13 cellular contexts compared by ENCODE assay signal in genomic region chr2:7517122-7517487, GRCh38.
DNase-seq lines count a peak whose midpoint lies in the region; ATAC-seq lines count a peak whose summit lies in the region.
"Had no signal": no experiment of that assay in that cellular context is flagged by ENCODE, and none has a peak within 500 bp of the region (broad histone marks: within the 10 kb centered on the region; RNA-seq: fewer than 3 reads in every experiment).

No MANE protein-coding gene starts in this region.

- DNase-seq in stimulated activated CD4-positive, alpha-beta T cell treated with anti-CD3 and anti-CD28 coated beads, Interleukin-4, amount 100 ng/mL, for 24 hours = peak; percentile 25
- DNase-seq in stimulated activated CD4-positive, alpha-beta T cell treated with anti-CD3 and anti-CD28 coated beads, Interleukin-2, amount 100 ng/mL, for 48 hours = no peak
- peak; percentile 43 for DNase-seq in activated CD4-positive, alpha-beta memory T cell treated with anti-CD3 and anti-CD28 coated beads, Interleukin-2, amount 10 ng/mL, durations not matched to agents 7 days and 5 days
- DNase-seq in central memory CD8-positive, alpha-beta T cell (ENCODE audit: low spot score in 2 of 2) = peak in 1 of 2 donors; percentile 11
- peak; percentile 44 to 66 for DNase-seq in stimulated activated naive CD8-positive, alpha-beta T cell treated with anti-CD3 and anti-CD28 coated beads, Interleukin-15, amount 100 ng/mL, for 72 hours
- DNase-seq in T1000 (lab: John Stamatoyannopoulos, UW) = no peak
- DNase-seq: heart right ventricle, NCI-H2107, spleen, SW 1271 had no signal

- no peaks in the 10 kb centered on the region for H3K27me3 Mint-ChIP-seq in activated CD4-positive, alpha-beta memory T cell treated with anti-CD3 and anti-CD28 coated beads, Interleukin-2, amount 10 ng/mL, durations not matched to agents 7 days and 5 days
- no peaks in the 10 kb centered on the region for H3K27me3 Mint-ChIP-seq in central memory CD8-positive, alpha-beta T cell
- no peaks in the 10 kb centered on the region for H3K27me3 Mint-ChIP-seq in stimulated activated naive CD8-positive, alpha-beta T cell treated with anti-CD3 and anti-CD28 coated beads, Interleukin-15, amount 100 ng/mL, for 72 hours

- H3K9me3 Mint-ChIP-seq in activated CD4-positive, alpha-beta memory T cell treated with anti-CD3 and anti-CD28 coated beads, Interleukin-2, amount 10 ng/mL, durations not matched to agents 7 days and 5 days = peaks cover 7% of the 10 kb centered on the region
- H3K9me3 Mint-ChIP-seq in central memory CD8-positive, alpha-beta T cell = no peaks in the 10 kb centered on the region
- peaks cover 15 to 26% of the 10 kb centered on the region in 2 donors for H3K9me3 Mint-ChIP-seq in stimulated activated naive CD8-positive, alpha-beta T cell treated with anti-CD3 and anti-CD28 coated beads, Interleukin-15, amount 100 ng/mL, for 72 hours
- H3K9me3 Mint-ChIP-seq: GM23338 had no signal

- H3K4me1 Mint-ChIP-seq in activated CD4-positive, alpha-beta memory T cell treated with anti-CD3 and anti-CD28 coated beads, Interleukin-2, amount 10 ng/mL, durations not matched to agents 7 days and 5 days = peaks cover 37% of the 10 kb centered on the region
- peaks cover 24% of the 10 kb centered on the region for H3K4me1 Mint-ChIP-seq in central memory CD8-positive, alpha-beta T cell
- peaks cover 88% of the 10 kb centered on the region for H3K4me1 Mint-ChIP-seq in stimulated activated naive CD8-positive, alpha-beta T cell treated with anti-CD3 and anti-CD28 coated beads, Interleukin-15, amount 100 ng/mL, for 72 hours

- POLR2A ChIA-PET in activated CD4-positive, alpha-beta memory T cell treated with anti-CD3 and anti-CD28 coated beads, Interleukin-2, amount 10 ng/mL, durations not matched to agents 7 days and 5 days (lab: Charles Lee) = interaction anchor here (1.0 to 1.2 kb wide), 2 partner anchors 67 to 68 kb away, joined by 3 read pairs; no protein-coding TSS in a partner anchor

- CTCF ChIA-PET in activated CD4-positive, alpha-beta memory T cell treated with anti-CD3 and anti-CD28 coated beads, Interleukin-2, amount 10 ng/mL, durations not matched to agents 7 days and 5 days (lab: Charles Lee) = interaction anchor here (1.0 kb wide), 1 partner anchor 154 kb away, joined by 3 read pairs; no protein-coding TSS in a partner anchor

- ATAC-seq in central memory CD8-positive, alpha-beta T cell (replicated peaks; ENCODE audit: extremely low read depth, poor library complexity, severe bottlenecking) = peak; percentile 85
- ATAC-seq in stimulated activated naive CD8-positive, alpha-beta T cell treated with anti-CD3 and anti-CD28 coated beads, Interleukin-15, amount 100 ng/mL, for 72 hours = peak; percentile 95
- ATAC-seq in GM21717 (IDR thresholded peaks at IDR 0.05; ENCODE audit: unreplicated experiment) = no peak
- no peak for ATAC-seq in HG02623 (IDR thresholded peaks at IDR 0.05; ENCODE audit: unreplicated experiment)
- ATAC-seq: GM23338 had no signal

- peaks cover 14% of the 10 kb centered on the region for H3K36me3 Mint-ChIP-seq in activated CD4-positive, alpha-beta memory T cell treated with anti-CD3 and anti-CD28 coated beads, Interleukin-2, amount 10 ng/mL, durations not matched to agents 7 days and 5 days (ENCODE audit: low read depth)
- no peaks in the 10 kb centered on the region for H3K36me3 Mint-ChIP-seq in central memory CD8-positive, alpha-beta T cell (ENCODE audit: insufficient read depth)

- peak overlapping the region; percentile 43 for H3K4me3 Mint-ChIP-seq in activated CD4-positive, alpha-beta memory T cell treated with anti-CD3 and anti-CD28 coated beads, Interleukin-2, amount 10 ng/mL, durations not matched to agents 7 days and 5 days
- H3K4me3 Mint-ChIP-seq in central memory CD8-positive, alpha-beta T cell = peak overlapping the region; percentile 61
- peak overlapping the region; percentile 67 to 78 for H3K4me3 Mint-ChIP-seq in stimulated activated naive CD8-positive, alpha-beta T cell treated with anti-CD3 and anti-CD28 coated beads, Interleukin-15, amount 100 ng/mL, for 72 hours
- H3K4me3 Mint-ChIP-seq: GM23338 had no signal

- H3K27ac Mint-ChIP-seq in activated CD4-positive, alpha-beta memory T cell treated with anti-CD3 and anti-CD28 coated beads, Interleukin-2, amount 10 ng/mL, durations not matched to agents 7 days and 5 days = peak overlapping the region; percentile 89
- peak overlapping the region; percentile 34 for H3K27ac Mint-ChIP-seq in central memory CD8-positive, alpha-beta T cell (ENCODE audit: low read depth)
- peak overlapping the region; percentile 91 to 97 for H3K27ac Mint-ChIP-seq in stimulated activated naive CD8-positive, alpha-beta T cell treated with anti-CD3 and anti-CD28 coated beads, Interleukin-15, amount 100 ng/mL, for 72 hours
- H3K27ac Mint-ChIP-seq: GM23338 had no signal

Comparison
In these comparisons a context has a peak if more than half of its experiments do, and no peak if none do; other contexts are left out.
1. DNase-seq: peak in stimulated activated CD4-positive, alpha-beta T cell treated with anti-CD3 and anti-CD28 coated beads, Interleukin-4, amount 100 ng/mL, for 24 hours (single experiment), activated CD4-positive, alpha-beta memory T cell treated with anti-CD3 and anti-CD28 coated beads, Interleukin-2, amount 10 ng/mL, durations not matched to agents 7 days and 5 days (single experiment) and stimulated activated naive CD8-positive, alpha-beta T cell treated with anti-CD3 and anti-CD28 coated beads, Interleukin-15, amount 100 ng/mL, for 72 hours (2 of 2); none in stimulated activated CD4-positive, alpha-beta T cell treated with anti-CD3 and anti-CD28 coated beads, Interleukin-2, amount 100 ng/mL, for 48 hours (0 of 2) and T1000 (single experiment).
2. H3K27ac Mint-ChIP-seq: peak in every context shown above with its lines; median percentile 94 in stimulated activated naive CD8-positive, alpha-beta T cell treated with anti-CD3 and anti-CD28 coated beads, Interleukin-15, amount 100 ng/mL, for 72 hours; 89 in activated CD4-positive, alpha-beta memory T cell treated with anti-CD3 and anti-CD28 coated beads, Interleukin-2, amount 10 ng/mL, durations not matched to agents 7 days and 5 days; 34 in central memory CD8-positive, alpha-beta T cell.
3. ATAC-seq: peak in central memory CD8-positive, alpha-beta T cell (single experiment) and stimulated activated naive CD8-positive, alpha-beta T cell treated with anti-CD3 and anti-CD28 coated beads, Interleukin-15, amount 100 ng/mL, for 72 hours (single experiment); none in GM21717 (single experiment) and HG02623 (single experiment).
4. Peak in every context shown above with its lines, with median percentiles within 50 percentile points of each other: H3K4me3 Mint-ChIP-seq.